Comparison of ENCODE assay signal across 20 cellular contexts in the genomic region with DNA sequence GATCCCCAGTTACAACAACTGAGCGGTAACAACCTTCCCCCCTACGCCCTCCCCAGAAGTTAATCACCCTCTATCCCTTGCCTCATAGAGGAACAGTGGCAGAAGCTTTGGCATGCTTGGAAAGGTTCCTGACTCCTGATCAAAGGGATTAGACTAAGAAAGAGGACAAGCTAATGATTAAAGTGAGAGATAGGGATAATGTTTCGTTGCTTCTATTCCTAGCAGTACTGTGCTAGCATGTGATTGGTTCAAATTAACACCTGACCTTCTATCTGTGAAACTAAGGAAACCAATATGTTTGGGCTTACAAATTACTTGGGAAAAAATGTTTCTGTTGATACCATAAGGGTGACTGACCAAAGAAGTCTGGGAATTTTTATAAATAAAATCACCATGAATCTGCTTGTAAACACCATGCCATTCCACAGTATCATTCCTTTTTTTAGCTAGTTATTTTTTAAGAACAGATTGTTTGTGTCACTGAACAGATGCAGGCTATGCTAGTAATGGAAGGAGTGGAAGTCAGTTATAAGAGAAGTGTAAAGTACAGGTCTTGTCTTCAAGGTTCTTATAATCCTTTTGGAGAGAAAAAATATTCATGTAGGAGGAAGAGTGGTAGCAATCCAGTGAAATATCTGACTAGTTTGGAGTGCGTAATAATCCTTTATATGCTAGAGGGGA. TPM values are rescaled to one million over a fixed set of nuclear protein-coding genes. Genes with fewer than 3 reads are reported as not detected.
DNase-seq lines count a peak whose midpoint lies in the region; ATAC-seq and TF ChIP-seq lines count a peak whose summit lies in the region.
"Had no signal": no experiment of that assay in that cellular context is flagged by ENCODE, and none has a peak within 500 bp of the region (broad histone marks: within the 10 kb centered on the region; RNA-seq: fewer than 3 reads in every experiment).

No MANE protein-coding gene starts in this region.

- H2AK5ac ChIP-seq in trophoblast cell (ENCODE audit: low read length): no peak overlapping the region

- H3K14ac ChIP-seq in trophoblast cell (ENCODE audit: low read length): no peak overlapping the region

- no peak overlapping the region for H3K18ac ChIP-seq in trophoblast cell (ENCODE audit: low read length)

- H3K79me1 ChIP-seq in trophoblast cell (ENCODE audit: low read length): no peaks in the 10 kb centered on the region

- no peak overlapping the region for H2AFZ ChIP-seq in trophoblast cell (ENCODE audit: insufficient read depth, low read length, poor library complexity)

- no peak overlapping the region for H4K91ac ChIP-seq in trophoblast cell (ENCODE audit: low read depth, low read length)

- H3K9me3 ChIP-seq in WERI-Rb-1 (ENCODE audit: severe bottlenecking): no peaks in the 10 kb centered on the region
- H3K9me3 ChIP-seq in trophoblast cell (ENCODE audit: insufficient read depth, low read depth, low read length): no peaks in the 10 kb centered on the region
- H3K9me3 ChIP-seq: BLaER1 had no signal

- WGBS in trophoblast cell (ENCODE audit: extremely low coverage, insufficient coverage, insufficient read length): no CpG with 5 or more reads among the region's 4 CpGs

- no peak overlapping the region for H2BK120ac ChIP-seq in trophoblast cell (ENCODE audit: insufficient read depth, low read length, poor library complexity)

- H4K8ac ChIP-seq in trophoblast cell (ENCODE audit: low read depth, low read length): no peak overlapping the region

- DNase-seq in D341Med (ENCODE audit: low spot score) (peak; percentile 38), WERI-Rb-1 (peak; percentile 49), myocyte (ENCODE audit: low read depth) (peak; percentile 24), retinal pigment epithelial cell (ENCODE audit: low read depth) (peak; percentile 14), ureter (ENCODE audit: low spot score) (no peak), trophoblast cell (no peak)
- no peak for DNase-seq in stimulated activated CD4-positive, alpha-beta T cell treated with anti-CD3 and anti-CD28 coated beads, Interleukin-4, amount 100 ng/mL, for 4 hours
- DNase-seq: CD4-positive, alpha-beta memory T cell; GOT3; H7; HFFc6 had no signal

- ATAC-seq in GM21717 (IDR thresholded peaks at IDR 0.05; ENCODE audit: unreplicated experiment): no peak
- ATAC-seq: HCT116 had no signal

- no peak overlapping the region for H3K4ac ChIP-seq in trophoblast cell (ENCODE audit: low read depth, low read length)

- H4K12ac ChIP-seq in trophoblast cell (ENCODE audit: low read depth, low read length): no peak overlapping the region

- H3K4me3 ChIP-seq in WERI-Rb-1 (ENCODE audit: low read depth, low read length) (no peak overlapping the region), retinal pigment epithelial cell (ENCODE audit: low read length) (no peak overlapping the region), trophoblast cell (ENCODE audit: low read depth, low read length) (no peak overlapping the region)
- H3K4me3 ChIP-seq: BLaER1 had no signal

- no peaks in the 10 kb centered on the region for H3K4me1 ChIP-seq in trophoblast cell (ENCODE audit: control insufficient read depth in 1 of 2, insufficient read depth in 2 of 2, low read length in 2 of 2)
- H3K4me1 ChIP-seq: BLaER1 had no signal

- no peak for TF ChIP-seq CTCF in WERI-Rb-1 (IDR thresholded peaks at IDR 0.05; ENCODE audit: low read depth, low read length)
- no peak for TF ChIP-seq CTCF in retinal pigment epithelial cell (conservative IDR thresholded peaks at IDR 0.05; ENCODE audit: low read depth, low read length)

- no peak overlapping the region for H3K23ac ChIP-seq in trophoblast cell (ENCODE audit: low read length)

- H3K79me2 ChIP-seq in trophoblast cell (ENCODE audit: control insufficient read depth, insufficient read depth, low read length, poor library complexity): no peaks in the 10 kb centered on the region

- H3K27me3 ChIP-seq in WERI-Rb-1 (ENCODE audit: insufficient read depth, low read depth, severe bottlenecking): peaks cover 6% of the 10 kb centered on the region
- no peaks in the 10 kb centered on the region for H3K27me3 ChIP-seq in trophoblast cell (ENCODE audit: insufficient read depth, low read length)
- H3K27me3 ChIP-seq: BLaER1 had no signal

- H2BK5ac ChIP-seq in trophoblast cell (ENCODE audit: low read depth, low read length, poor library complexity): no peak overlapping the region

- H3K9ac ChIP-seq in trophoblast cell (ENCODE audit: low read length): no peak overlapping the region
- H3K9ac ChIP-seq: BLaER1 had no signal

- H3K36me3 ChIP-seq in WERI-Rb-1 (no peaks in the 10 kb centered on the region), trophoblast cell (ENCODE audit: control insufficient read depth in 1 of 2, insufficient read depth in 2 of 2, low read length in 2 of 2) (no peaks in the 10 kb centered on the region)
- H3K36me3 ChIP-seq: BLaER1 had no signal

- no peak overlapping the region for H2BK12ac ChIP-seq in trophoblast cell (ENCODE audit: low read length)

- H3K27ac ChIP-seq in WERI-Rb-1: no peak overlapping the region
- H3K27ac ChIP-seq in trophoblast cell (ENCODE audit: low read depth, low read length): no peak overlapping the region
- H3K27ac ChIP-seq: 22Rv1, BLaER1, HL-60 had no signal

- no peak overlapping the region for H3K4me2 ChIP-seq in trophoblast cell (ENCODE audit: low read length)
- H3K4me2 ChIP-seq: BLaER1 had no signal

RNA-seq across cellular contexts. Expression of a gene that starts 11.3 kb away (rescaled TPM):
- total RNA-seq in myocyte (2.5 and 58.0 TPM in 2 replicates), ureter (not detected)
- 6.0 TPM for polyA plus RNA-seq in myocyte (2012)
- polyA plus RNA-seq in trophoblast cell (2013): not detected in 2 replicates
- total RNA-seq: A673; CD4-positive, alpha-beta memory T cell; H7; HFFc6; HT1080 had no signal
- polyA plus RNA-seq: AG04450; CD14-positive monocyte; CD4-positive, alpha-beta memory T cell had no signal

RNA-seq across cellular contexts. Expression of a gene that starts 39.3 kb away (rescaled TPM):
- 0.05 TPM in 1 of 2 replicates, not detected in the other for total RNA-seq in myocyte
- polyA plus RNA-seq in myocyte (2012): 0.92 TPM
- total RNA-seq in ureter: 2.1 TPM
- 0.17 and 0.18 TPM in 2 replicates for polyA plus RNA-seq in trophoblast cell (2013)
- total RNA-seq: HT1080 had no signal

Comparison
In these comparisons a context has a peak if more than half of its experiments do, and no peak if none do; other contexts are left out.
1. DNase-seq: peak in D341Med (single experiment), WERI-Rb-1 (single experiment), myocyte (single experiment) and retinal pigment epithelial cell (single experiment); none in stimulated activated CD4-positive, alpha-beta T cell treated with anti-CD3 and anti-CD28 coated beads, Interleukin-4, amount 100 ng/mL, for 4 hours (0 of 2), ureter (single experiment) and trophoblast cell (0 of 2).